In genomic region chrX:2965965-2966364, GRCh38 we compare ENCODE assay signal across 12 cellular contexts. TPM values are rescaled to one million over a fixed set of nuclear protein-coding genes. Genes with fewer than 3 reads are reported as not detected.
A peak's percentile ranks its signal among the peaks of the same experiment; 100 is the strongest.
DNase-seq lines count a peak whose midpoint lies in the region; ATAC-seq and TF ChIP-seq lines count a peak whose summit lies in the region.
"Had no signal": no experiment of that assay in that cellular context is flagged by ENCODE, and none has a peak within 500 bp of the region (broad histone marks: within the 10 kb centered on the region; RNA-seq: fewer than 3 reads in every experiment).

No MANE protein-coding gene starts in this region.

- H3K27ac ChIP-seq in foreskin keratinocyte, result no peak overlapping the region
- H3K27ac ChIP-seq in right cardiac atrium (ENCODE audit: low read length), result no peak overlapping the region
- H3K27ac ChIP-seq: ascending aorta had no signal

- intact Hi-C loops in right cardiac atrium (cut with DNase I), result no loop called here

- H3K4me3 ChIP-seq in right cardiac atrium (ENCODE audit: low read length), result no peak overlapping the region
- H3K4me3 ChIP-seq: ascending aorta had no signal

- DNase-seq in kidney tubule cell (ENCODE audit: low spot score) (peak; percentile 87), foreskin keratinocyte (no peak), right cardiac atrium (no peak)
- no peak for DNase-seq in stimulated activated naive CD4-positive, alpha-beta T cell (lab: John Stamatoyannopoulos, UW)
- DNase-seq: CD8-positive, alpha-beta memory T cell; NCI-H526 treated with DMSO at 0.1 percent for 48 hours had no signal

- H3K27me3 ChIP-seq in foreskin keratinocyte (no peaks in the 10 kb centered on the region), right cardiac atrium (ENCODE audit: control insufficient read depth, insufficient read depth) (no peaks in the 10 kb centered on the region)
- H3K27me3 ChIP-seq: ascending aorta had no signal

- H3K4me1 ChIP-seq in foreskin keratinocyte (no peaks in the 10 kb centered on the region), right cardiac atrium (ENCODE audit: control insufficient read depth, insufficient read depth, low read length) (no peaks in the 10 kb centered on the region)

- 89% methylated on average over 6 of the region's 6 CpGs for WGBS in right cardiac atrium

- no peaks in the 10 kb centered on the region for H3K9me3 ChIP-seq in right cardiac atrium (ENCODE audit: control insufficient read depth, low read length)
- H3K9me3 ChIP-seq: ascending aorta had no signal

- TF ChIP-seq CTCF in foreskin keratinocyte (conservative IDR thresholded peaks at IDR 0.05), result no peak

- peak; percentile 94 for ATAC-seq in GM18508 (IDR thresholded peaks at IDR 0.05; ENCODE audit: insufficient read depth, unreplicated experiment)
- peak; percentile 78 for ATAC-seq in GM21423 (IDR thresholded peaks at IDR 0.05; ENCODE audit: unreplicated experiment)
- ATAC-seq in HG03565 (IDR thresholded peaks at IDR 0.05; ENCODE audit: unreplicated experiment), result peak; percentile 63
- no peak for ATAC-seq in foreskin keratinocyte
- no peak for ATAC-seq in right cardiac atrium
- no peak for ATAC-seq in esophagus mucosa

RNA-seq across cellular contexts. Expression of gene ARSD, which starts 36.8 kb away (rescaled TPM):
- 4.5 and 7.0 TPM in 2 replicates for total RNA-seq in foreskin keratinocyte
- polyA plus RNA-seq in foreskin keratinocyte, result 3.6 and 4.3 TPM in 2 replicates
- total RNA-seq in right cardiac atrium, result 10 to 100 TPM in 1 of 4 donors, 1 to 10 TPM in 3; 6.6 to 12.6 (median 7.6) TPM
- polyA plus RNA-seq in right cardiac atrium, result 3.6 TPM
- total RNA-seq in esophagus mucosa, result 33.3 TPM

RNA-seq across cellular contexts. Expression of gene ARSH, which starts 40.4 kb away (rescaled TPM):
- not detected in 2 replicates for total RNA-seq in foreskin keratinocyte
- not detected in 2 replicates for polyA plus RNA-seq in foreskin keratinocyte
- total RNA-seq in right cardiac atrium, result not detected
- not detected for polyA plus RNA-seq in right cardiac atrium
- total RNA-seq in esophagus mucosa, result 0.40 TPM
- total RNA-seq: ascending aorta; CD8-positive, alpha-beta memory T cell; myocyte had no signal
- polyA plus RNA-seq: CD8-positive, alpha-beta memory T cell had no signal

Comparison
In these comparisons a context has a peak if more than half of its experiments do, and no peak if none do; other contexts are left out.
1. ATAC-seq: peak in GM18508 (single experiment), GM21423 (single experiment) and HG03565 (single experiment); none in foreskin keratinocyte (single experiment), right cardiac atrium (0 of 2) and esophagus mucosa (single experiment).